17 cellular contexts compared by ENCODE assay signal in genomic region chr10:125559210-125559609, GRCh38.
DNase-seq lines count a peak whose midpoint lies in the region; ATAC-seq and TF ChIP-seq lines count a peak whose summit lies in the region.
"Had no signal": no experiment of that assay in that cellular context is flagged by ENCODE, and none has a peak within 500 bp of the region (broad histone marks: within the 10 kb centered on the region; RNA-seq: fewer than 3 reads in every experiment).

No MANE protein-coding gene starts in this region.

- H3K27me3 ChIP-seq in adrenal gland = no peaks in the 10 kb centered on the region
- H3K27me3 ChIP-seq: cardiac muscle cell had no signal

- H3K27ac ChIP-seq in adrenal gland = no peak overlapping the region
- H3K27ac ChIP-seq: C4-2B, cardiac muscle cell, esophagus squamous epithelium, GM23248 had no signal

- 38 to 62% (median 47%) methylated on average over 2 of the region's 2 CpGs for WGBS in adrenal gland, 4 donors

- ATAC-seq in GM18867 (IDR thresholded peaks at IDR 0.05; ENCODE audit: unreplicated experiment) (peak; percentile 97), GM21447 (IDR thresholded peaks at IDR 0.05; ENCODE audit: unreplicated experiment) (peak; percentile 98), HG03060 (IDR thresholded peaks at IDR 0.05; ENCODE audit: low read depth, unreplicated experiment) (peak; percentile 85), HG03280 (IDR thresholded peaks at IDR 0.05; ENCODE audit: unreplicated experiment) (no peak)

- DNase-seq in OCI-M1 (lab: John Stamatoyannopoulos, UW) (peak; percentile 17), adrenal gland (no peak), A172 (ENCODE audit: low spot score) (no peak), AG20443 (ENCODE audit: low spot score) (no peak)
- DNase-seq: activated CD4-positive, alpha-beta T cell treated with anti-CD3 and anti-CD28 coated beads for 48 hours; activated gamma-delta T cell; esophagus squamous epithelium; GM23248; mesendoderm; NCI-H1105 treated with DMSO at 0.1 percent for 48 hours; posterior cingulate gyrus had no signal

- H3K4me1 ChIP-seq in adrenal gland (replicated peaks in 1 of 2) = no peaks in the 10 kb centered on the region
- H3K4me1 ChIP-seq: esophagus squamous epithelium had no signal

- no peaks in the 10 kb centered on the region for H3K36me3 ChIP-seq in adrenal gland (replicated peaks in 1 of 2)
- H3K36me3 ChIP-seq: cardiac muscle cell, esophagus squamous epithelium had no signal

- no peak overlapping the region for H3K4me3 ChIP-seq in adrenal gland
- H3K4me3 ChIP-seq: cardiac muscle cell, esophagus squamous epithelium, GM23248 had no signal

- no peak for TF ChIP-seq CTCF in adrenal gland (IDR thresholded peaks at IDR 0.05)

- H3K9me3 ChIP-seq in adrenal gland (replicated peaks in 1 of 3) = no peaks in the 10 kb centered on the region
- H3K9me3 ChIP-seq: esophagus squamous epithelium had no signal

- no peak for TF ChIP-seq POLR2A in adrenal gland (IDR thresholded peaks at IDR 0.05)

- intact Hi-C loops in adrenal gland (cut with DNase I) = no loop called here
